ENCODE assay signal across 15 cellular contexts in genomic region chr12:121810234-121810817, GRCh38.
DNase-seq lines count a peak whose midpoint lies in the region; ATAC-seq and TF ChIP-seq lines count a peak whose summit lies in the region.
"Had no signal": no experiment of that assay in that cellular context is flagged by ENCODE, and none has a peak within 500 bp of the region (broad histone marks: within the 10 kb centered on the region; RNA-seq: fewer than 3 reads in every experiment).

No MANE protein-coding gene starts in this region.

- H3K4me1 Mint-ChIP-seq in nephron progenitor cell, result peaks cover 58% of the 10 kb centered on the region

- ATAC-seq in HG02938 (IDR thresholded peaks at IDR 0.05; ENCODE audit: unreplicated experiment), result no peak
- ATAC-seq: stimulated activated naive CD8-positive, alpha-beta T cell treated with anti-CD3 and anti-CD28 coated beads, Interleukin-15, Interleukin-2, amounts not matched to agents 100 U/mL and 50 U/mL, for 24 hours had no signal

- peaks cover 44% of the 10 kb centered on the region for H3K4me1 ChIP-seq in adipocyte (ENCODE audit: control insufficient read depth, insufficient read depth, low read length)

- H3K9ac ChIP-seq in adipocyte (ENCODE audit: low read length), result peak overlapping the region; percentile 94

- TF ChIP-seq CTCF in C4-2B (conservative IDR thresholded peaks at IDR 0.05) (no peak), HFF-Myc (IDR thresholded peaks at IDR 0.05; ENCODE audit: low read depth, low read length, missing control alignments) (no peak), nephron progenitor cell (IDR thresholded peaks at IDR 0.05) (no peak)

- H3K27ac Mint-ChIP-seq in nephron progenitor cell, result peak overlapping the region; percentile 36

- peaks cover 24% of the 10 kb centered on the region for H3K36me3 Mint-ChIP-seq in nephron progenitor cell (ENCODE audit: low read depth)

- H3K4me3 ChIP-seq in HFF-Myc (replicated peaks; ENCODE audit: low read depth, low read length), result peak overlapping the region; percentile 56
- peak overlapping the region; percentile 94 for H3K4me3 ChIP-seq in adipocyte (ENCODE audit: low read length)

- no peaks in the 10 kb centered on the region for H3K27me3 Mint-ChIP-seq in nephron progenitor cell (ENCODE audit: low read depth, poor library complexity)

- no peaks in the 10 kb centered on the region for H3K9me3 Mint-ChIP-seq in nephron progenitor cell

- no peak for DNase-seq in HFF-Myc (ENCODE audit: extremely low read depth, low read depth)
- no peak for DNase-seq in adipocyte (ENCODE audit: low read depth)
- DNase-seq in nephron progenitor cell, result no peak
- DNase-seq in DMS114 treated with DMSO at 0.1 percent for 48 hours (lab: John Stamatoyannopoulos, UW; ENCODE audit: unreplicated experiment), result no peak
- no peak for DNase-seq in NCI-H1092 treated with DMSO at 0.1 percent for 48 hours (lab: John Stamatoyannopoulos, UW)
- DNase-seq in midbrain (lab: John Stamatoyannopoulos, UW), result no peak
- DNase-seq: activated CD4-positive, alpha-beta T cell treated with anti-CD3 and anti-CD28 coated beads for 48 hours; COR-L47; effector CD4-positive, alpha-beta T cell; NCI-H1105; NCI-H526; stimulated activated naive CD8-positive, alpha-beta T cell treated with anti-CD3 and anti-CD28 coated beads, Interleukin-15, Interleukin-2, amounts not matched to agents 100 U/mL and 50 U/mL, for 24 hours had no signal

- H3K9me3 ChIP-seq in adipocyte (ENCODE audit: control insufficient read depth, low read length), result no peaks in the 10 kb centered on the region

- H3K36me3 ChIP-seq in adipocyte (ENCODE audit: control insufficient read depth, insufficient read depth, low read length, severe bottlenecking), result peaks cover 44% of the 10 kb centered on the region

- H3K4me3 Mint-ChIP-seq in nephron progenitor cell, result no peak overlapping the region

- H3K27ac ChIP-seq in C4-2B, result peak overlapping the region; percentile 76
- H3K27ac ChIP-seq: SK-N-MC had no signal

- no peaks in the 10 kb centered on the region for H3K27me3 ChIP-seq in adipocyte (replicated peaks; ENCODE audit: control insufficient read depth, insufficient read depth, low read length)
